1 cellular context compared by ENCODE assay signal in genomic region chr2:126145752-126146151, GRCh38.
TF ChIP-seq lines count a peak whose summit lies in the region.

No MANE protein-coding gene starts in this region.

TF ChIP-seq in GM23338, 12 proteins besides CTCF, POLR2A, EP300 and RAD21 (continued from another document):
- TF ChIP-seq REST (IDR thresholded peaks at IDR 0.05; ENCODE audit: unreplicated experiment) (no peak), POLR2AphosphoS5 (IDR thresholded peaks at IDR 0.05; ENCODE audit: low read depth) (no peak), ZNF331 (CRISPR knock-in tag; IDR thresholded peaks at IDR 0.05; ENCODE audit: low read depth) (no peak), EZH2 (IDR thresholded peaks at IDR 0.05; ENCODE audit: low read depth, unreplicated experiment) (no peak)
